Comparison of ENCODE assay signal across 16 cellular contexts in genomic region chr5:177503351-177504085, GRCh38. TPM values are rescaled to one million over a fixed set of nuclear protein-coding genes. Genes with fewer than 3 reads are reported as not detected.
DNase-seq lines count a peak whose midpoint lies in the region; ATAC-seq and TF ChIP-seq lines count a peak whose summit lies in the region.
"Had no signal": no experiment of that assay in that cellular context is flagged by ENCODE, and none has a peak within 500 bp of the region (broad histone marks: within the 10 kb centered on the region; RNA-seq: fewer than 3 reads in every experiment).

No MANE protein-coding gene starts in this region.

- peaks cover 17% of the 10 kb centered on the region for H3K36me3 ChIP-seq in Karpas-422 (ENCODE audit: insufficient read depth, low read length)
- peaks cover 0 to 2% of the 10 kb centered on the region in 2 donors for H3K36me3 ChIP-seq in neuronal stem cell (replicated peaks in 1 of 2; ENCODE audit: control insufficient read depth in 2 of 2, insufficient read depth in 2 of 2, low read length in 2 of 2)
- H3K36me3 ChIP-seq: HAP-1 had no signal

- H2AK5ac ChIP-seq in neuronal stem cell (ENCODE audit: low read depth, low read length): peak overlapping the region; percentile 2

- H4K20me1 ChIP-seq in Karpas-422 (ENCODE audit: insufficient read depth, low read depth, low read length): no peaks in the 10 kb centered on the region

- peak overlapping the region; percentile 34 for H3K23ac ChIP-seq in neuronal stem cell (ENCODE audit: low read depth, low read length, poor library complexity)

- WGBS in right cardiac atrium: 88% methylated on average over 24 of the region's 24 CpGs
- WGBS in neuronal stem cell (ENCODE audit: extremely low coverage in 2 of 2, insufficient read length in 2 of 2, insufficient replicate concordance in 1 of 2), 2 donors: no CpG with 5 or more reads among the region's 24 CpGs

- POLR2A ChIA-PET in RWPE1 (lab: Yijun Ruan, JAX; ENCODE audit: low non-redundant PET): no interaction called here

- no peak overlapping the region for H2BK5ac ChIP-seq in neuronal stem cell (ENCODE audit: low read length)

- no peak for ATAC-seq in right cardiac atrium
- no peak for ATAC-seq in left ventricle myocardium superior
- no peak for ATAC-seq in HG03520 (IDR thresholded peaks at IDR 0.05; ENCODE audit: unreplicated experiment)
- ATAC-seq: CD8-positive, alpha-beta T cell had no signal

- H3K9me2 ChIP-seq in Karpas-422 (replicated peaks; ENCODE audit: insufficient read depth, low read length): no peaks in the 10 kb centered on the region

- peak overlapping the region; percentile 41 for H2BK12ac ChIP-seq in neuronal stem cell (ENCODE audit: low read length)

- no peak overlapping the region for H3K4me2 ChIP-seq in Karpas-422 (ENCODE audit: low read depth, low read length, poor library complexity, severe bottlenecking)
- no peak overlapping the region for H3K4me2 ChIP-seq in neuronal stem cell (ENCODE audit: insufficient read depth, low read length, poor library complexity, severe bottlenecking)

- peaks cover 5% of the 10 kb centered on the region for H3K79me1 ChIP-seq in neuronal stem cell (ENCODE audit: low read depth, low read length)

- CTCF ChIA-PET in RWPE1 (lab: Yijun Ruan, JAX): interaction anchor here (0.5 to 3.4 kb wide), 6 partner anchors 9 to 185 kb away, joined by 3 to 14 read pairs (median 3); no protein-coding TSS in a partner anchor

- H4K8ac ChIP-seq in neuronal stem cell (ENCODE audit: low read depth, low read length): no peak overlapping the region

- intact Hi-C loops in right cardiac atrium (cut with DNase I): loop anchor here in 3 of 4 donors (5.0 to 10.0 kb wide), 4 partner anchors 101 to 189 kb away; partner anchors contain the start of genes MXD3 (in 1 of the 3) and PFN3 (in 1 of the 3)
- intact Hi-C loops in left ventricle myocardium superior (cut with micrococcal nuclease): loop anchor here (5.0 kb wide), 1 partner anchor 116 kb away; no protein-coding TSS in a partner anchor

- no peak overlapping the region for H3K9ac ChIP-seq in Karpas-422 (ENCODE audit: low read length)
- no peak overlapping the region for H3K9ac ChIP-seq in neuronal stem cell (ENCODE audit: low read depth, low read length, poor library complexity)

- H3K27ac ChIP-seq in right cardiac atrium (ENCODE audit: low read length) (no peak overlapping the region), Karpas-422 (ENCODE audit: low read length) (peak overlapping the region; percentile 90; the same call in 1 of the 2 replicates), RWPE1 (peak overlapping the region; percentile 82), neuronal stem cell (replicated peaks; ENCODE audit: low read length) (no peak overlapping the region)

- H2AFZ ChIP-seq in Karpas-422 (ENCODE audit: low read length) (no peak overlapping the region), neuronal stem cell (ENCODE audit: low read length) (peak overlapping the region; percentile 52)

- H2BK15ac ChIP-seq in neuronal stem cell (ENCODE audit: low read length): peak overlapping the region; percentile 64

- H3K4me1 ChIP-seq in right cardiac atrium (ENCODE audit: control insufficient read depth, insufficient read depth, low read length) (no peaks in the 10 kb centered on the region), Karpas-422 (ENCODE audit: low read length) (peaks cover 65% of the 10 kb centered on the region), neuronal stem cell (ENCODE audit: control insufficient read depth in 2 of 2, insufficient read depth in 1 of 2, low read depth in 1 of 2, low read length in 2 of 2) (peaks cover 14 to 30% of the 10 kb centered on the region in 2 donors)
- H3K4me1 ChIP-seq: HAP-1 had no signal

- in situ Hi-C loops in G401 (cut with HindIII; ENCODE audit: low sequenced_read_pairs): no loop called here

- H3K79me2 ChIP-seq in Karpas-422 (ENCODE audit: low read length): peaks cover 13% of the 10 kb centered on the region

- H3K4me3 ChIP-seq in right cardiac atrium (ENCODE audit: low read length) (no peak overlapping the region), Karpas-422 (ENCODE audit: low read length) (no peak overlapping the region), neuronal stem cell (ENCODE audit: low read length in 2 of 2) (no peak overlapping the region)
- H3K4me3 ChIP-seq: HAP-1 had no signal

- TF ChIP-seq CTCF in RWPE1 (conservative IDR thresholded peaks at IDR 0.05; ENCODE audit: low read depth): no peak

- DNase-seq in right cardiac atrium: peak in 2 of 3 donors; percentile 44 to 45
- DNase-seq in left ventricle myocardium superior: no peak
- DNase-seq in Karpas-422: no peak
- no peak for DNase-seq in RWPE1 (ENCODE audit: low spot score)
- no peak for DNase-seq in neuronal stem cell (ENCODE audit: low spot score)
- DNase-seq in NCI-H2227 treated with DMSO at 0.1 percent for 48 hours (lab: John Stamatoyannopoulos, UW): no peak
- DNase-seq in G401 (ENCODE audit: low spot score): no peak
- DNase-seq: CD8-positive, alpha-beta T cell; COR-L47; DMS153; DMS79 treated with DMSO at 0.1 percent for 48 hours; GF-D8; HFFc6; KBM-7 had no signal

- H2BK120ac ChIP-seq in neuronal stem cell (ENCODE audit: low read depth, low read length): no peak overlapping the region

- H4K91ac ChIP-seq in neuronal stem cell (ENCODE audit: low read depth, low read length, poor library complexity): no peak overlapping the region

- no peak overlapping the region for H3K4ac ChIP-seq in neuronal stem cell (ENCODE audit: low read length)

- no peak overlapping the region for H3K18ac ChIP-seq in neuronal stem cell (ENCODE audit: low read length)

- H3K27me3 ChIP-seq in right cardiac atrium (ENCODE audit: control insufficient read depth, insufficient read depth): no peaks in the 10 kb centered on the region
- H3K27me3 ChIP-seq in Karpas-422 (ENCODE audit: low read length): no peaks in the 10 kb centered on the region
- H3K27me3 ChIP-seq in neuronal stem cell (ENCODE audit: control insufficient read depth in 3 of 3, insufficient read depth in 3 of 3, low read depth in 1 of 3, low read length in 3 of 3): peaks cover 0 to 8% (median 0%) of the 10 kb centered on the region in 3 experiments

- H3K9me3 ChIP-seq in right cardiac atrium (ENCODE audit: control insufficient read depth, low read length): no peaks in the 10 kb centered on the region
- no peaks in the 10 kb centered on the region for H3K9me3 ChIP-seq in Karpas-422 (ENCODE audit: low read length)
- H3K9me3 ChIP-seq in neuronal stem cell (replicated peaks in 1 of 2; ENCODE audit: control insufficient read depth in 2 of 2, insufficient read depth in 1 of 2, low read depth in 1 of 2, low read length in 2 of 2): no peaks in the 10 kb centered on the region
- H3K9me3 ChIP-seq: HAP-1 had no signal

- H3K14ac ChIP-seq in neuronal stem cell (ENCODE audit: low read length): peak overlapping the region; percentile 56

RNA-seq across cellular contexts. Expression of gene DOK3, which starts 6.1 kb away (rescaled TPM):
- total RNA-seq in right cardiac atrium: 1 to 10 TPM; 3.1 to 4.5 (median 3.9) TPM
- polyA plus RNA-seq in right cardiac atrium: 1.4 TPM
- total RNA-seq in left ventricle myocardium superior: 3.4 TPM
- 138 and 188 TPM in 2 replicates for total RNA-seq in Karpas-422 (2014; rRNA removed; shearing (Covaris generic); ENCODE audit: low replicate concordance)
- 1.2 TPM for polyA plus RNA-seq in neuronal stem cell (2013, experiment 1 of 2)
- polyA plus RNA-seq in neuronal stem cell (2013, experiment 2 of 2): 1.2 TPM
- 0.85 and 6.3 TPM in 2 replicates for total RNA-seq in G401 (2014; rRNA removed; shearing (Covaris generic))

RNA-seq across cellular contexts. Expression of gene PDLIM7, which starts 6.1 kb away (rescaled TPM):
- 10 to 100 TPM; 35.0 to 71.5 (median 47.0) TPM for total RNA-seq in right cardiac atrium
- polyA plus RNA-seq in right cardiac atrium: 61.9 TPM
- 35.1 TPM for total RNA-seq in left ventricle myocardium superior
- 53.6 and 138 TPM in 2 replicates for total RNA-seq in Karpas-422 (2014; rRNA removed; shearing (Covaris generic); ENCODE audit: low replicate concordance)
- polyA plus RNA-seq in neuronal stem cell (2013, experiment 1 of 2): 206 TPM
- 193 TPM for polyA plus RNA-seq in neuronal stem cell (2013, experiment 2 of 2)
- 297 and 299 TPM in 2 replicates for total RNA-seq in G401 (2014; rRNA removed; shearing (Covaris generic))

RNA-seq across cellular contexts. Expression of gene DDX41, which starts 13.2 kb away (rescaled TPM):
- total RNA-seq in right cardiac atrium (10 to 100 TPM; 36.0 to 43.5 (median 40.3) TPM), left ventricle myocardium superior (29.8 TPM)
- polyA plus RNA-seq in right cardiac atrium: 30.5 TPM
- 104 and 195 TPM in 2 replicates for total RNA-seq in Karpas-422 (2014; rRNA removed; shearing (Covaris generic); ENCODE audit: low replicate concordance)
- 67.4 TPM for polyA plus RNA-seq in neuronal stem cell (2013, experiment 1 of 2)
- polyA plus RNA-seq in neuronal stem cell (2013, experiment 2 of 2): 68.2 TPM
- 96.6 and 166 TPM in 2 replicates for total RNA-seq in G401 (2014; rRNA removed; shearing (Covaris generic))

RNA-seq across cellular contexts. Expression of gene DBN1, which starts 30.1 kb away (rescaled TPM):
- total RNA-seq in right cardiac atrium (10 to 100 TPM; 15.3 to 44.8 (median 25.3) TPM), left ventricle myocardium superior (22.4 TPM)
- polyA plus RNA-seq in right cardiac atrium: 17.7 TPM
- 29.1 and 72.7 TPM in 2 replicates for total RNA-seq in Karpas-422 (2014; rRNA removed; shearing (Covaris generic); ENCODE audit: low replicate concordance)
- 205 TPM for polyA plus RNA-seq in neuronal stem cell (2013, experiment 1 of 2)
- polyA plus RNA-seq in neuronal stem cell (2013, experiment 2 of 2): 197 TPM
- total RNA-seq in G401 (2014; rRNA removed; shearing (Covaris generic)): 295 and 370 TPM in 2 replicates

RNA-seq across cellular contexts. Expression of gene FAM193B, which starts 50.8 kb away (rescaled TPM):
- total RNA-seq in right cardiac atrium: 10 to 100 TPM; 24.9 to 34.2 (median 27.7) TPM
- polyA plus RNA-seq in right cardiac atrium: 41.8 TPM
- total RNA-seq in left ventricle myocardium superior: 26.4 TPM
- total RNA-seq in Karpas-422 (2014; rRNA removed; shearing (Covaris generic); ENCODE audit: low replicate concordance): 48.3 and 59.6 TPM in 2 replicates
- polyA plus RNA-seq in neuronal stem cell (2013, experiment 1 of 2): 58.6 TPM
- polyA plus RNA-seq in neuronal stem cell (2013, experiment 2 of 2): 63.2 TPM
- 29.0 and 45.3 TPM in 2 replicates for total RNA-seq in G401 (2014; rRNA removed; shearing (Covaris generic))

Comparison
In these comparisons a context has a peak if more than half of its experiments do, and no peak if none do; other contexts are left out.
1. DNase-seq: peak in right cardiac atrium (2 of 3); none in left ventricle myocardium superior (single experiment), Karpas-422 (single experiment), RWPE1 (single experiment), neuronal stem cell (single experiment), NCI-H2227 treated with DMSO at 0.1 percent for 48 hours (single experiment) and G401 (single experiment).
2. H3K27ac ChIP-seq: peak in Karpas-422 (single experiment) and RWPE1 (single experiment); none in right cardiac atrium (single experiment) and neuronal stem cell (single experiment).
3. RNA of gene DOK3, which starts 6.1 kb away (total RNA-seq): 138 to 188 TPM in Karpas-422; 3.1 to 4.5 TPM in right cardiac atrium, 3.4 TPM in left ventricle myocardium superior (single experiment) and 0.85 to 6.3 TPM in G401; every median in the first group is over 10 times any median in the second.